8 cellular contexts compared by ENCODE assay signal in genomic region chr2:151828143-151828889, GRCh38. TPM values are rescaled to one million over a fixed set of nuclear protein-coding genes. Genes with fewer than 3 reads are reported as not detected.
DNase-seq lines count a peak whose midpoint lies in the region; ATAC-seq and TF ChIP-seq lines count a peak whose summit lies in the region.

ARL5A (minus strand) TSS chr2:151828421; CDS start chr2:151828176, 245 bp downstream.

- POLR2A ChIA-PET in naive thymus-derived CD8-positive, alpha-beta T cell (lab: Charles Lee), result interaction anchor here (0.6 to 1.9 kb wide), 5 partner anchors 8 to 889 kb away, joined by 3 to 10 read pairs (median 3); partner anchors contain the start of gene PRPF40A

- no peaks in the 10 kb centered on the region for H3K27me3 ChIP-seq in DOHH2 (ENCODE audit: control insufficient read depth, low read length)
- no peaks in the 10 kb centered on the region for H3K27me3 ChIP-seq in GM23338 (ENCODE audit: insufficient read depth)

- no peaks in the 10 kb centered on the region for H3K9me3 ChIP-seq in DOHH2 (ENCODE audit: control insufficient read depth, insufficient read depth, low read length)

- H3K4me1 ChIP-seq in DOHH2 (ENCODE audit: control insufficient read depth, low read length) (peaks cover 31% of the 10 kb centered on the region), GM23338 (ENCODE audit: insufficient read depth) (peaks cover 42% of the 10 kb centered on the region)

- H3F3A ChIP-seq in DOHH2 (ENCODE audit: control insufficient read depth, insufficient read depth), result no peaks in the 10 kb centered on the region
- H3F3A ChIP-seq in GM23338 (replicated peaks; ENCODE audit: low read depth), result no peaks in the 10 kb centered on the region

- peak within 1 kb of the TSS; percentile 78 for H3K4me3 Mint-ChIP-seq in GM23338
- H3K4me3 Mint-ChIP-seq in naive thymus-derived CD8-positive, alpha-beta T cell, result peak within 1 kb of the TSS; percentile 86 to 97 (median 94)

- H3K27ac Mint-ChIP-seq in GM23338, result peak within 1 kb of the TSS; percentile 95
- peak within 1 kb of the TSS; percentile 90 to 97 (median 95) for H3K27ac Mint-ChIP-seq in naive thymus-derived CD8-positive, alpha-beta T cell

- no peaks in the 10 kb centered on the region for H3K36me3 Mint-ChIP-seq in GM23338 (ENCODE audit: low read depth)
- peaks cover 0 to 2% (median 0%) of the 10 kb centered on the region in 3 donors for H3K36me3 Mint-ChIP-seq in naive thymus-derived CD8-positive, alpha-beta T cell

- peak within 1 kb of the TSS; percentile 99 for H2AFZ ChIP-seq in GM23338

- no peaks in the 10 kb centered on the region for H3K9me3 Mint-ChIP-seq in GM23338
- no peaks in the 10 kb centered on the region for H3K9me3 Mint-ChIP-seq in naive thymus-derived CD8-positive, alpha-beta T cell

- peaks cover 50% of the 10 kb centered on the region for H3K4me1 Mint-ChIP-seq in GM23338
- peaks cover 25 to 57% (median 48%) of the 10 kb centered on the region in 4 donors for H3K4me1 Mint-ChIP-seq in naive thymus-derived CD8-positive, alpha-beta T cell

- peak within 1 kb of the TSS; percentile 84 for H3K4me2 ChIP-seq in DOHH2 (ENCODE audit: low read length)
- peak within 1 kb of the TSS; percentile 89 for H3K4me2 ChIP-seq in GM23338

- no peak for TF ChIP-seq CTCF in DOHH2 (IDR thresholded peaks at IDR 0.05; ENCODE audit: low read depth, low read length, poor library complexity, severe bottlenecking)
- no peak for TF ChIP-seq CTCF in GM23338 (conservative IDR thresholded peaks at IDR 0.05; ENCODE audit: low read depth in 2 of 2)
- no peak for TF ChIP-seq CTCF in fibroblast of mammary gland (conservative IDR thresholded peaks at IDR 0.05; ENCODE audit: control insufficient read depth, insufficient read depth, low read depth, low read length)

- H3K27ac ChIP-seq in DOHH2 (ENCODE audit: low read depth, low read length), result peak within 1 kb of the TSS; percentile 46
- 0 out of 2 replicates have a peak within 1 kb of the TSS, but pooled peaks have one; percentile 50 for H3K27ac ChIP-seq in GM23338 (ENCODE audit: low read depth)

- H3K36me3 ChIP-seq in DOHH2 (ENCODE audit: control insufficient read depth, low read length) (peaks cover 19% of the 10 kb centered on the region), GM23338 (ENCODE audit: insufficient read depth) (no peaks in the 10 kb centered on the region)

- H3K9me2 ChIP-seq in DOHH2 (replicated peaks; ENCODE audit: control insufficient read depth, low read length) (no peaks in the 10 kb centered on the region), GM23338 (ENCODE audit: insufficient read depth) (no peaks in the 10 kb centered on the region)

- H3K79me2 ChIP-seq in DOHH2 (ENCODE audit: control insufficient read depth, low read length) (peaks cover 50% of the 10 kb centered on the region), GM23338 (replicated peaks; ENCODE audit: insufficient read depth) (peaks cover 47% of the 10 kb centered on the region)

- H4K20me1 ChIP-seq in DOHH2 (ENCODE audit: control insufficient read depth, insufficient read depth, low read depth, low read length), result 0 out of 2 replicates have a peak, but pooled peaks cover 5% of the 10 kb centered on the region
- H4K20me1 ChIP-seq in GM23338 (replicated peaks; ENCODE audit: insufficient read depth), result peaks cover 26% of the 10 kb centered on the region; the same call in 1 of the 2 replicates

- H3K4me3 ChIP-seq in DOHH2 (ENCODE audit: low read length), result peak within 1 kb of the TSS; percentile 87
- H3K4me3 ChIP-seq in GM23338, result peak within 1 kb of the TSS; percentile 86
- peak within 1 kb of the TSS; percentile 97 for H3K4me3 ChIP-seq in fibroblast of mammary gland (ENCODE audit: control insufficient read depth, low read depth, low read length)

- peak; percentile 95 for DNase-seq in GM23338 (ENCODE audit: low spot score)
- DNase-seq in LHCN-M2 (ENCODE audit: low read depth), result peak; percentile 90
- DNase-seq in RPMI8226, result peak; percentile 97
- DNase-seq in activated T-helper 1 cell treated with anti-CD3 and anti-CD28 coated beads, Interleukin-2, amount 50 U/mL, for 16 hours (ENCODE audit: low read depth in 1 of 2, low spot score in 1 of 2), result peak; percentile 86 to 94
- DNase-seq in fibroblast of mammary gland (ENCODE audit: low read depth), result peak; percentile 92
- DNase-seq in naive thymus-derived CD8-positive, alpha-beta T cell, result peak; percentile 88 to 97 (median 96)
- peak; percentile 89 to 96 (median 90) for DNase-seq in stimulated activated naive CD4-positive, alpha-beta T cell (lab: John Stamatoyannopoulos, UW)

- ATAC-seq in GM23338, result peak; percentile 92
- ATAC-seq in naive thymus-derived CD8-positive, alpha-beta T cell, result peak; percentile 92 to 93

- peaks cover 2% of the 10 kb centered on the region for H3K27me3 Mint-ChIP-seq in GM23338 (ENCODE audit: insufficient read depth, low read depth, poor library complexity)
- no peaks in the 10 kb centered on the region for H3K27me3 Mint-ChIP-seq in naive thymus-derived CD8-positive, alpha-beta T cell

TF ChIP-seq in GM23338, 12 proteins besides CTCF, POLR2A, EP300 and RAD21 (continues in another document):
- TF ChIP-seq POLR2AphosphoS5 (IDR thresholded peaks at IDR 0.05; ENCODE audit: low read depth) (peak; percentile 97), JUNB (IDR thresholded peaks at IDR 0.05; ENCODE audit: unreplicated experiment) (no peak), REST (IDR thresholded peaks at IDR 0.05; ENCODE audit: unreplicated experiment) (no peak), EZH2phosphoT487 (IDR thresholded peaks at IDR 0.05; ENCODE audit: unreplicated experiment) (no peak), NANOG (IDR thresholded peaks at IDR 0.05; ENCODE audit: borderline replicate concordance) (no peak), STAT1 (IDR thresholded peaks at IDR 0.05; ENCODE audit: unreplicated experiment) (no peak), ZNF331 (CRISPR knock-in tag; IDR thresholded peaks at IDR 0.05; ENCODE audit: low read depth) (no peak), ETS1 (IDR thresholded peaks at IDR 0.05) (no peak), EZH2 (IDR thresholded peaks at IDR 0.05; ENCODE audit: low read depth, unreplicated experiment) (no peak), ZNF114 (CRISPR knock-in tag; IDR thresholded peaks at IDR 0.05) (no peak)

RNA-seq across cellular contexts. Expression of gene ARL5A, which starts in this region (rescaled TPM):
- total RNA-seq in GM23338 (2014; rRNA removed; shearing (Covaris generic)), result 90.1 and 104 TPM in 2 replicates
- polyA plus RNA-seq in GM23338 (2016; fragmentation: Nextera tagmentation; extraction: Ambion mirVana), result 26.8 TPM in 2 replicates
- total RNA-seq in LHCN-M2 (2014; rRNA removed), result 42.7 and 51.4 TPM in 2 replicates
- polyA plus RNA-seq in LHCN-M2 (2012), result 9.6 TPM
- total RNA-seq in naive thymus-derived CD8-positive, alpha-beta T cell, result 10 to 100 TPM; 40.0 to 42.3 TPM
- 10 to 100 TPM; 43.2 to 64.0 (median 50.5) TPM for polyA plus RNA-seq in naive thymus-derived CD8-positive, alpha-beta T cell

Comparison
In these comparisons a context has a peak if more than half of its experiments do, and no peak if none do; other contexts are left out.
1. Peak in every context shown above with its lines: DNase-seq, ATAC-seq, H3K4me3 ChIP-seq and H3K27ac ChIP-seq.